In the genomic region with DNA sequence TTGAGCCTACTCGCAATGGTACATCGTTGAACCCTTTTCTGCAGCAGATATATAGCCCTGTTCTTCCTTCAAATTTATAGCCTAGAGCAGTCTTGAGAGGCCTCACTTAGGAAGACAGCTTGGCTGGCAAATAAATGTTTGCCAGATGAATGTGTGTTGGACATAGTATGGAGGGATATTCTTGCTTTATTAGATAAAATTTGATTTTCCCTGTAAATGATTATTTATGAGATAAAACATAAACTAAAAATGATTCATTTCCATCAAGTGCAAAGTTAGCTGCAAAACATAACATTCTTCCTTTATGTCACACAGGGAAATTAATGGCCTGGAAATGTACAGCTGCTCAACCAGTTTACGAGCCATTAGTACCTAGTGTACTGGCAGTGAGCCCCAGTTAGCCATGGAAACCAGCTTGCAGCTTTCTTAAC, we compare ENCODE assay signal across 1 cellular context.
TF ChIP-seq lines count a peak whose summit lies in the region.

No MANE protein-coding gene starts in this region.

TF ChIP-seq in K562, 482 proteins besides CTCF, POLR2A, EP300 and RAD21 (continued from another document):
- TF ChIP-seq, protein P1, sequence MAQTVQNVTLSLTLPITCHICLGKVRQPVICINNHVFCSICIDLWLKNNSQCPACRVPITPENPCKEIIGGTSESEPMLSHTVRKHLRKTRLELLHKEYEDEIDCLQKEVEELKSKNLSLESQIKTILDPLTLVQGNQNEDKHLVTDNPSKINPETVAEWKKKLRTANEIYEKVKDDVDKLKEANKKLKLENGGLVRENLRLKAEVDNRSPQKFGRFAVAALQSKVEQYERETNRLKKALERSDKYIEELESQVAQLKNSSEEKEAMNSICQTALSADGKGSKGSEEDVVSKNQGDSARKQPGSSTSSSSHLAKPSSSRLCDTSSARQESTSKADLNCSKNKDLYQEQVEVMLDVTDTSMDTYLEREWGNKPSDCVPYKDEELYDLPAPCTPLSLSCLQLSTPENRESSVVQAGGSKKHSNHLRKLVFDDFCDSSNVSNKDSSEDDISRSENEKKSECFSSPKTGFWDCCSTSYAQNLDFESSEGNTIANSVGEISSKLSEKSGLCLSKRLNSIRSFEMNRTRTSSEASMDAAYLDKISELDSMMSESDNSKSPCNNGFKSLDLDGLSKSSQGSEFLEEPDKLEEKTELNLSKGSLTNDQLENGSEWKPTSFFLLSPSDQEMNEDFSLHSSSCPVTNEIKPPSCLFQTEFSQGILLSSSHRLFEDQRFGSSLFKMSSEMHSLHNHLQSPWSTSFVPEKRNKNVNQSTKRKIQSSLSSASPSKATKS (CRISPR knock-in tag; IDR thresholded peaks at IDR 0.05) = no peak
- TF ChIP-seq ELF1 (tag; IDR thresholded peaks at IDR 0.05) (no peak), ARHGAP35 (IDR thresholded peaks at IDR 0.05; ENCODE audit: partially characterized antibody) (no peak), ZNF232 (CRISPR knock-in tag; IDR thresholded peaks at IDR 0.05) (no peak), STAT5A (IDR thresholded peaks at IDR 0.05; ENCODE audit: borderline replicate concordance, low read length) (no peak), FOXK2 (conservative IDR thresholded peaks at IDR 0.05 in 1 of 2, IDR thresholded peaks at IDR 0.05 in 1 of 2; ENCODE audit: low read depth in 2 of 2) (no peak), HDAC2 (IDR thresholded peaks at IDR 0.05) (no peak), ZBTB17 (CRISPR knock-in tag; IDR thresholded peaks at IDR 0.05) (no peak), DPF2 (IDR thresholded peaks at IDR 0.05) (no peak), HMG20B (CRISPR knock-in tag; IDR thresholded peaks at IDR 0.05) (no peak), NELFE (IDR thresholded peaks at IDR 0.05; ENCODE audit: insufficient read depth, insufficient read length) (no peak), EGR1 (conservative IDR thresholded peaks at IDR 0.05) (no peak)
- TF ChIP-seq, protein P2, sequence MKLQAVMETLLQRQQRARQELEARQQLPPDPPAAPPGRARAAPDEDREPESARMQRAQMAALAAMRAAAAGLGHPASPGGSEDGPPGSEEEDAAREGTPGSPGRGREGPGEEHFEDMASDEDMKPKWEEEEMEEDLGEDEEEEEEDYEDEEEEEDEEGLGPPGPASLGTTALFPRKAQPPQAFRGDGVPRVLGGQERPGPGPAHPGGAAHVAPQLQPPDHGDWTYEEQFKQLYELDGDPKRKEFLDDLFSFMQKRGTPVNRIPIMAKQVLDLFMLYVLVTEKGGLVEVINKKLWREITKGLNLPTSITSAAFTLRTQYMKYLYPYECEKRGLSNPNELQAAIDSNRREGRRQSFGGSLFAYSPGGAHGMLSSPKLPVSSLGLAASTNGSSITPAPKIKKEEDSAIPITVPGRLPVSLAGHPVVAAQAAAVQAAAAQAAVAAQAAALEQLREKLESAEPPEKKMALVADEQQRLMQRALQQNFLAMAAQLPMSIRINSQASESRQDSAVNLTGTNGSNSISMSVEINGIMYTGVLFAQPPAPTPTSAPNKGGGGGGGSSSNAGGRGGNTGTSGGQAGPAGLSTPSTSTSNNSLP (IDR thresholded peaks at IDR 0.05; ENCODE audit: borderline replicate concordance, low read depth, low read length) = no peak
- TF ChIP-seq, protein P3, sequence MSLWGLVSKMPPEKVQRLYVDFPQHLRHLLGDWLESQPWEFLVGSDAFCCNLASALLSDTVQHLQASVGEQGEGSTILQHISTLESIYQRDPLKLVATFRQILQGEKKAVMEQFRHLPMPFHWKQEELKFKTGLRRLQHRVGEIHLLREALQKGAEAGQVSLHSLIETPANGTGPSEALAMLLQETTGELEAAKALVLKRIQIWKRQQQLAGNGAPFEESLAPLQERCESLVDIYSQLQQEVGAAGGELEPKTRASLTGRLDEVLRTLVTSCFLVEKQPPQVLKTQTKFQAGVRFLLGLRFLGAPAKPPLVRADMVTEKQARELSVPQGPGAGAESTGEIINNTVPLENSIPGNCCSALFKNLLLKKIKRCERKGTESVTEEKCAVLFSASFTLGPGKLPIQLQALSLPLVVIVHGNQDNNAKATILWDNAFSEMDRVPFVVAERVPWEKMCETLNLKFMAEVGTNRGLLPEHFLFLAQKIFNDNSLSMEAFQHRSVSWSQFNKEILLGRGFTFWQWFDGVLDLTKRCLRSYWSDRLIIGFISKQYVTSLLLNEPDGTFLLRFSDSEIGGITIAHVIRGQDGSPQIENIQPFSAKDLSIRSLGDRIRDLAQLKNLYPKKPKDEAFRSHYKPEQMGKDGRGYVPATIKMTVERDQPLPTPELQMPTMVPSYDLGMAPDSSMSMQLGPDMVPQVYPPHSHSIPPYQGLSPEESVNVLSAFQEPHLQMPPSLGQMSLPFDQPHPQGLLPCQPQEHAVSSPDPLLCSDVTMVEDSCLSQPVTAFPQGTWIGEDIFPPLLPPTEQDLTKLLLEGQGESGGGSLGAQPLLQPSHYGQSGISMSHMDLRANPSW (CRISPR knock-in tag; IDR thresholded peaks at IDR 0.05) = no peak
